Comparison of ENCODE assay signal across 1 cellular context in the genomic region with DNA sequence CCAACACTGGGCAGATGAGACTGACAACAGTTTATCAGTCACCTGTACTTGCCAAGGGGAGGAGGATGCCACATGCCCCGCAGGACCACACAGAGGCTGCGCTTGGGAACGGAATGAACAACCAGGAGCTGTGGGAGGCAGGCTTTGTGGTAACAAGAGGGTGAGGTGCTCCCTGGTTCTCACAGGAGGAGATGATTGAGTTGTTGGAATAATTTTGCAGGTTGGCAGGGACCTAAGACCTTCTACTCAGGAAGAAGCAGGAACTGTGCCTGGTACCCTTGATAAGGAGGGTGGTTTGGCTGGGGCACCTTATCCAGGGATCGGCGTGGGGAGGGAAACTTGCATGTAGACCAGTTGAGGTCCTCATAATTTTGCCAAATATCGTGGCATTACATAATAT.
TF ChIP-seq lines count a peak whose summit lies in the region.

No MANE protein-coding gene starts in this region.

TF ChIP-seq in H1, 55 proteins besides CTCF, POLR2A, EP300 and RAD21:
- TF ChIP-seq POLR2AphosphoS5 (IDR thresholded peaks at IDR 0.05; ENCODE audit: low read depth, low read length) (no peak), NRF1 (IDR thresholded peaks at IDR 0.05; ENCODE audit: low read depth, low read length) (no peak), TCF12 (IDR thresholded peaks at IDR 0.05; ENCODE audit: low read depth, low read length) (no peak), CBX8 (IDR thresholded peaks at IDR 0.05; ENCODE audit: borderline replicate concordance, low read depth, low read length) (no peak), PHF8 (conservative IDR thresholded peaks at IDR 0.05; ENCODE audit: low read depth, low read length) (no peak), HDAC6 (IDR thresholded peaks at IDR 0.05; ENCODE audit: low read depth, low read length) (no peak), SUZ12 (IDR thresholded peaks at IDR 0.05; ENCODE audit: low read length) (no peak)
- TF ChIP-seq, protein P1, sequence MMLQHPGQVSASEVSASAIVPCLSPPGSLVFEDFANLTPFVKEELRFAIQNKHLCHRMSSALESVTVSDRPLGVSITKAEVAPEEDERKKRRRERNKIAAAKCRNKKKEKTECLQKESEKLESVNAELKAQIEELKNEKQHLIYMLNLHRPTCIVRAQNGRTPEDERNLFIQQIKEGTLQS (IDR thresholded peaks at IDR 0.05; ENCODE audit: insufficient read depth, low read depth, low read length): no peak
- TF ChIP-seq, protein P2, sequence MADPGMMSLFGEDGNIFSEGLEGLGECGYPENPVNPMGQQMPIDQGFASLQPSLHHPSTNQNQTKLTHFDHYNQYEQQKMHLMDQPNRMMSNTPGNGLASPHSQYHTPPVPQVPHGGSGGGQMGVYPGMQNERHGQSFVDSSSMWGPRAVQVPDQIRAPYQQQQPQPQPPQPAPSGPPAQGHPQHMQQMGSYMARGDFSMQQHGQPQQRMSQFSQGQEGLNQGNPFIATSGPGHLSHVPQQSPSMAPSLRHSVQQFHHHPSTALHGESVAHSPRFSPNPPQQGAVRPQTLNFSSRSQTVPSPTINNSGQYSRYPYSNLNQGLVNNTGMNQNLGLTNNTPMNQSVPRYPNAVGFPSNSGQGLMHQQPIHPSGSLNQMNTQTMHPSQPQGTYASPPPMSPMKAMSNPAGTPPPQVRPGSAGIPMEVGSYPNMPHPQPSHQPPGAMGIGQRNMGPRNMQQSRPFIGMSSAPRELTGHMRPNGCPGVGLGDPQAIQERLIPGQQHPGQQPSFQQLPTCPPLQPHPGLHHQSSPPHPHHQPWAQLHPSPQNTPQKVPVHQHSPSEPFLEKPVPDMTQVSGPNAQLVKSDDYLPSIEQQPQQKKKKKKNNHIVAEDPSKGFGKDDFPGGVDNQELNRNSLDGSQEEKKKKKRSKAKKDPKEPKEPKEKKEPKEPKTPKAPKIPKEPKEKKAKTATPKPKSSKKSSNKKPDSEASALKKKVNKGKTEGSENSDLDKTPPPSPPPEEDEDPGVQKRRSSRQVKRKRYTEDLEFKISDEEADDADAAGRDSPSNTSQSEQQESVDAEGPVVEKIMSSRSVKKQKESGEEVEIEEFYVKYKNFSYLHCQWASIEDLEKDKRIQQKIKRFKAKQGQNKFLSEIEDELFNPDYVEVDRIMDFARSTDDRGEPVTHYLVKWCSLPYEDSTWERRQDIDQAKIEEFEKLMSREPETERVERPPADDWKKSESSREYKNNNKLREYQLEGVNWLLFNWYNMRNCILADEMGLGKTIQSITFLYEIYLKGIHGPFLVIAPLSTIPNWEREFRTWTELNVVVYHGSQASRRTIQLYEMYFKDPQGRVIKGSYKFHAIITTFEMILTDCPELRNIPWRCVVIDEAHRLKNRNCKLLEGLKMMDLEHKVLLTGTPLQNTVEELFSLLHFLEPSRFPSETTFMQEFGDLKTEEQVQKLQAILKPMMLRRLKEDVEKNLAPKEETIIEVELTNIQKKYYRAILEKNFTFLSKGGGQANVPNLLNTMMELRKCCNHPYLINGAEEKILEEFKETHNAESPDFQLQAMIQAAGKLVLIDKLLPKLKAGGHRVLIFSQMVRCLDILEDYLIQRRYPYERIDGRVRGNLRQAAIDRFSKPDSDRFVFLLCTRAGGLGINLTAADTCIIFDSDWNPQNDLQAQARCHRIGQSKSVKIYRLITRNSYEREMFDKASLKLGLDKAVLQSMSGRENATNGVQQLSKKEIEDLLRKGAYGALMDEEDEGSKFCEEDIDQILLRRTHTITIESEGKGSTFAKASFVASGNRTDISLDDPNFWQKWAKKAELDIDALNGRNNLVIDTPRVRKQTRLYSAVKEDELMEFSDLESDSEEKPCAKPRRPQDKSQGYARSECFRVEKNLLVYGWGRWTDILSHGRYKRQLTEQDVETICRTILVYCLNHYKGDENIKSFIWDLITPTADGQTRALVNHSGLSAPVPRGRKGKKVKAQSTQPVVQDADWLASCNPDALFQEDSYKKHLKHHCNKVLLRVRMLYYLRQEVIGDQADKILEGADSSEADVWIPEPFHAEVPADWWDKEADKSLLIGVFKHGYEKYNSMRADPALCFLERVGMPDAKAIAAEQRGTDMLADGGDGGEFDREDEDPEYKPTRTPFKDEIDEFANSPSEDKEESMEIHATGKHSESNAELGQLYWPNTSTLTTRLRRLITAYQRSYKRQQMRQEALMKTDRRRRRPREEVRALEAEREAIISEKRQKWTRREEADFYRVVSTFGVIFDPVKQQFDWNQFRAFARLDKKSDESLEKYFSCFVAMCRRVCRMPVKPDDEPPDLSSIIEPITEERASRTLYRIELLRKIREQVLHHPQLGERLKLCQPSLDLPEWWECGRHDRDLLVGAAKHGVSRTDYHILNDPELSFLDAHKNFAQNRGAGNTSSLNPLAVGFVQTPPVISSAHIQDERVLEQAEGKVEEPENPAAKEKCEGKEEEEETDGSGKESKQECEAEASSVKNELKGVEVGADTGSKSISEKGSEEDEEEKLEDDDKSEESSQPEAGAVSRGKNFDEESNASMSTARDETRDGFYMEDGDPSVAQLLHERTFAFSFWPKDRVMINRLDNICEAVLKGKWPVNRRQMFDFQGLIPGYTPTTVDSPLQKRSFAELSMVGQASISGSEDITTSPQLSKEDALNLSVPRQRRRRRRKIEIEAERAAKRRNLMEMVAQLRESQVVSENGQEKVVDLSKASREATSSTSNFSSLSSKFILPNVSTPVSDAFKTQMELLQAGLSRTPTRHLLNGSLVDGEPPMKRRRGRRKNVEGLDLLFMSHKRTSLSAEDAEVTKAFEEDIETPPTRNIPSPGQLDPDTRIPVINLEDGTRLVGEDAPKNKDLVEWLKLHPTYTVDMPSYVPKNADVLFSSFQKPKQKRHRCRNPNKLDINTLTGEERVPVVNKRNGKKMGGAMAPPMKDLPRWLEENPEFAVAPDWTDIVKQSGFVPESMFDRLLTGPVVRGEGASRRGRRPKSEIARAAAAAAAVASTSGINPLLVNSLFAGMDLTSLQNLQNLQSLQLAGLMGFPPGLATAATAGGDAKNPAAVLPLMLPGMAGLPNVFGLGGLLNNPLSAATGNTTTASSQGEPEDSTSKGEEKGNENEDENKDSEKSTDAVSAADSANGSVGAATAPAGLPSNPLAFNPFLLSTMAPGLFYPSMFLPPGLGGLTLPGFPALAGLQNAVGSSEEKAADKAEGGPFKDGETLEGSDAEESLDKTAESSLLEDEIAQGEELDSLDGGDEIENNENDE (IDR thresholded peaks at IDR 0.05; ENCODE audit: insufficient replicate concordance, low read length): no peak
TF ChIP-seq in H1: peak in this region for 0.
